10 cellular contexts compared by ENCODE assay signal in the genomic region with DNA sequence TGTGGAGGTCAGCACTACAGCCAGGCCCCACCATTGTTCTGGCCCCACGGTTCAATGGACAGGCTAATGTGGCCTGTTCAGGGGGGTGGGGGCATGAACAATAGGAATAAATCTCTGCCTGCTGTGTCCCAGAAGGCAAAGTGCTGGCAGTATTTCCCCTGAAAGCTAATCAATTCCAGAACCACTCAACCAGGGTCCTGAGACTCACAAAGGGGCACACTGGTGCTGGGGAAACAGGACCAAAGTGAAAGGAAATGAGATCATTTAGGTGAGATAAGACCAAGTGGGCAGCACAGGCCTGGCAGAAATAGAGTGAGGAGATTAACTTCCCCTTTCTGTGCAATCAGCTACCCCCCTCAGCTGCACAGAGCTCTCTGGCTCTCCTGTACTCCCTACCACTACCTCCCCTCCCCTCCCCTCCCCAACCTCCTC. TPM values are rescaled to one million over a fixed set of nuclear protein-coding genes. Genes with fewer than 3 reads are reported as not detected.
DNase-seq lines count a peak whose midpoint lies in the region; ATAC-seq, FAIRE-seq and TF ChIP-seq lines count a peak whose summit lies in the region.
"Had no signal": no experiment of that assay in that cellular context is flagged by ENCODE, and none has a peak within 500 bp of the region (broad histone marks: within the 10 kb centered on the region; RNA-seq: fewer than 3 reads in every experiment).

No MANE protein-coding gene starts in this region.

- POLR2A ChIA-PET in activated B cell treated with CpG ODN at 0.5 μM for 24 hours (lab: Charles Lee), result interaction anchor here (0.6 to 5.5 kb wide), 9 partner anchors 9 to 595 kb away, joined by 3 to 50 read pairs (median 5); a partner anchor contains a TSS
- POLR2A ChIA-PET in CD8-positive, alpha-beta memory T cell (lab: Charles Lee), result no interaction called here

- H3K9ac ChIP-seq in BLaER1 (no peak overlapping the region), kidney (ENCODE audit: low read length in 2 of 2) (no peak overlapping the region)

- H3K27me3 ChIP-seq in BLaER1, result no peaks in the 10 kb centered on the region
- no peaks in the 10 kb centered on the region for H3K27me3 ChIP-seq in CD8-positive, alpha-beta memory T cell (ENCODE audit: insufficient read depth, low read length, poor library complexity, severe bottlenecking)

- intact Hi-C loops in activated B cell treated with CpG ODN at 0.5 μM for 24 hours (cut with micrococcal nuclease), result loop anchor here (1.0 to 10.0 kb wide), 6 partner anchors 13 to 602 kb away; a partner anchor contains a TSS
- intact Hi-C loops in Calu3 (cut with micrococcal nuclease; ENCODE audit: unreplicated experiment), result no loop called here
- intact Hi-C loops in kidney (cut with DNase I), result loop anchor here (10.0 kb wide), 1 partner anchor 278 kb away; no protein-coding TSS in a partner anchor

- BruUV-seq in Calu3 (replicated peaks; lab: Mats Ljungman, UMichigan), result no TSS peak

- H3K9me3 Mint-ChIP-seq in activated B cell treated with CpG ODN at 0.5 μM for 24 hours (no peaks in the 10 kb centered on the region), Calu3 (ENCODE audit: low read depth, unreplicated experiment) (no peaks in the 10 kb centered on the region)
- no peaks in the 10 kb centered on the region for H3K9me3 Mint-ChIP-seq in CD8-positive, alpha-beta memory T cell

- ATAC-seq in GM19467 (IDR thresholded peaks at IDR 0.05; ENCODE audit: unreplicated experiment), result peak; percentile 57
- peak; percentile 67 for ATAC-seq in HG03460 (IDR thresholded peaks at IDR 0.05; ENCODE audit: unreplicated experiment)
- ATAC-seq in activated B cell treated with CpG ODN at 0.5 μM for 24 hours (ENCODE audit: low read depth), result peak; percentile 69

- peaks cover 4% of the 10 kb centered on the region; the same call in 1 of the 2 replicates for H3K9me3 ChIP-seq in BLaER1
- H3K9me3 ChIP-seq in CD8-positive, alpha-beta memory T cell (ENCODE audit: low read length), result no peaks in the 10 kb centered on the region
- H3K9me3 ChIP-seq in kidney (ENCODE audit: control insufficient read depth in 1 of 2, low read length in 2 of 2), result no peaks in the 10 kb centered on the region

- peaks cover 91% of the 10 kb centered on the region for H3K4me1 Mint-ChIP-seq in activated B cell treated with CpG ODN at 0.5 μM for 24 hours
- no peaks in the 10 kb centered on the region for H3K4me1 Mint-ChIP-seq in Calu3 (ENCODE audit: low read depth, unreplicated experiment)
- peaks cover 25 to 61% (median 37%) of the 10 kb centered on the region in 3 donors for H3K4me1 Mint-ChIP-seq in CD8-positive, alpha-beta memory T cell

- H3K4me3 Mint-ChIP-seq in activated B cell treated with CpG ODN at 0.5 μM for 24 hours, result peak overlapping the region; percentile 54
- H3K4me3 Mint-ChIP-seq in Calu3 (ENCODE audit: low read depth, unreplicated experiment), result no peak overlapping the region
- no peak overlapping the region for H3K4me3 Mint-ChIP-seq in CD8-positive, alpha-beta memory T cell

- H3K27me3 Mint-ChIP-seq in activated B cell treated with CpG ODN at 0.5 μM for 24 hours (peaks cover 2% of the 10 kb centered on the region), Calu3 (ENCODE audit: unreplicated experiment) (peaks cover 10% of the 10 kb centered on the region)
- no peaks in the 10 kb centered on the region for H3K27me3 Mint-ChIP-seq in CD8-positive, alpha-beta memory T cell

- FAIRE-seq in kidney (lab: Jason Lieb, UNC), result no peak

- DNase-seq in activated B cell treated with CpG ODN at 0.5 μM for 24 hours (peak; percentile 30), DMS79 treated with DMSO at 0.1 percent for 48 hours (lab: John Stamatoyannopoulos, UW) (no peak), Calu3 (no peak), kidney (no peak)
- DNase-seq in CD8-positive, alpha-beta memory T cell, result no peak
- DNase-seq: activated naive CD4-positive, alpha-beta T cell treated with Interleukin-2 at 50 U/mL for 16 hours had no signal

- no peaks in the 10 kb centered on the region for H3K36me3 Mint-ChIP-seq in activated B cell treated with CpG ODN at 0.5 μM for 24 hours (ENCODE audit: low read depth)
- H3K36me3 Mint-ChIP-seq in Calu3 (ENCODE audit: insufficient read depth, unreplicated experiment), result no peaks in the 10 kb centered on the region
- H3K36me3 Mint-ChIP-seq in CD8-positive, alpha-beta memory T cell, result peaks cover 0 to 11% (median 8%) of the 10 kb centered on the region in 3 donors

- H3K27ac ChIP-seq in BLaER1 (peak overlapping the region; percentile 31; the same call in 1 of the 2 replicates), kidney (ENCODE audit: low read depth in 2 of 2, low read length in 2 of 2) (no peak overlapping the region)
- no peak overlapping the region for H3K27ac ChIP-seq in CD8-positive, alpha-beta memory T cell (ENCODE audit: low read depth, low read length)
- H3K27ac ChIP-seq: C4-2B had no signal

- H4K20me1 ChIP-seq in BLaER1, result no peaks in the 10 kb centered on the region

- TF ChIP-seq CTCF in activated B cell treated with CpG ODN at 0.5 μM for 24 hours (IDR thresholded peaks at IDR 0.05) (no peak), Calu3 (IDR thresholded peaks at IDR 0.05; ENCODE audit: unreplicated experiment) (no peak), kidney (IDR thresholded peaks at IDR 0.05; ENCODE audit: borderline replicate concordance, extremely low read depth, insufficient read depth) (no peak)

- H3K36me3 ChIP-seq in BLaER1 (no peaks in the 10 kb centered on the region), kidney (ENCODE audit: control insufficient read depth in 1 of 2, insufficient read depth in 2 of 2, low read length in 2 of 2) (no peaks in the 10 kb centered on the region)
- H3K36me3 ChIP-seq in CD8-positive, alpha-beta memory T cell (ENCODE audit: insufficient read depth, low read length), result no peaks in the 10 kb centered on the region

- H3K4me1 ChIP-seq in BLaER1, result peaks cover 33% of the 10 kb centered on the region
- peaks cover 24% of the 10 kb centered on the region for H3K4me1 ChIP-seq in CD8-positive, alpha-beta memory T cell (ENCODE audit: insufficient read depth, low read length)
- peaks cover 0 to 2% of the 10 kb centered on the region in 2 donors for H3K4me1 ChIP-seq in kidney (ENCODE audit: control insufficient read depth in 1 of 2, insufficient read depth in 1 of 2, low read depth in 1 of 2, low read length in 2 of 2)

- H3K27ac Mint-ChIP-seq in activated B cell treated with CpG ODN at 0.5 μM for 24 hours, result peak overlapping the region; percentile 97
- H3K27ac Mint-ChIP-seq in Calu3 (ENCODE audit: unreplicated experiment), result no peak overlapping the region
- H3K27ac Mint-ChIP-seq in CD8-positive, alpha-beta memory T cell, result peak overlapping the region in 2 of 8 donors; percentile 17 to 63

- CTCF ChIA-PET in activated B cell treated with CpG ODN at 0.5 μM for 24 hours (lab: Charles Lee), result interaction anchor here (1.2 to 12.3 kb wide), 2 partner anchors 8 to 275 kb away, joined by 3 to 346 read pairs; no protein-coding TSS in a partner anchor
- CTCF ChIA-PET in Calu3 (lab: Charles Lee), result interaction anchor here (0.7 kb wide), 1 partner anchor 119 kb away, joined by 4 read pairs; no protein-coding TSS in a partner anchor
- CTCF ChIA-PET in CD8-positive, alpha-beta memory T cell (lab: Charles Lee), result no interaction called here

- H3K4me3 ChIP-seq in BLaER1 (no peak overlapping the region), kidney (ENCODE audit: low read length in 2 of 2) (no peak overlapping the region)
- no peak overlapping the region for H3K4me3 ChIP-seq in CD8-positive, alpha-beta memory T cell (ENCODE audit: low read length)

- H3K4me2 ChIP-seq in BLaER1, result peak overlapping the region; percentile 59

RNA-seq across cellular contexts. Expression of a gene that starts 11.5 kb away (rescaled TPM):
- total RNA-seq in activated B cell treated with CpG ODN at 0.5 μM for 24 hours (4.0 and 4.6 TPM in 2 replicates), Calu3 (2022) (7.2 and 9.5 TPM in 2 replicates), kidney (2.9 TPM)
- total RNA-seq in CD8-positive, alpha-beta memory T cell, result 1 to 10 TPM; 2.7 to 3.0 TPM
- polyA plus RNA-seq in CD8-positive, alpha-beta memory T cell, result not detected
- polyA plus RNA-seq in kidney (ENCODE audit: insufficient read depth, low read depth, low replicate concordance), result 3.7 TPM

RNA-seq across cellular contexts. Expression of a gene that starts 34.5 kb away (rescaled TPM):
- total RNA-seq in activated B cell treated with CpG ODN at 0.5 μM for 24 hours (11.9 and 15.4 TPM in 2 replicates), Calu3 (2022) (21.0 and 25.1 TPM in 2 replicates), kidney (13.3 TPM)
- total RNA-seq in CD8-positive, alpha-beta memory T cell, result 10 to 100 TPM; 17.6 to 18.3 TPM
- 26.0 TPM for polyA plus RNA-seq in CD8-positive, alpha-beta memory T cell
- polyA plus RNA-seq in kidney (ENCODE audit: insufficient read depth, low read depth, low replicate concordance), result 6.2 TPM

RNA-seq across cellular contexts. Expression of a gene that starts 37.9 kb away (rescaled TPM):
- total RNA-seq in activated B cell treated with CpG ODN at 0.5 μM for 24 hours, result 51.3 and 52.5 TPM in 2 replicates
- 171 and 181 TPM in 2 replicates for total RNA-seq in Calu3 (2022)
- total RNA-seq in CD8-positive, alpha-beta memory T cell, result 10 to 100 TPM; 62.7 to 65.6 TPM
- polyA plus RNA-seq in CD8-positive, alpha-beta memory T cell, result 48.9 TPM
- total RNA-seq in kidney, result 46.4 TPM
- polyA plus RNA-seq in kidney (ENCODE audit: insufficient read depth, low read depth, low replicate concordance), result 45.0 TPM
